ENCODE assay signal across 8 cellular contexts in the genomic region with DNA sequence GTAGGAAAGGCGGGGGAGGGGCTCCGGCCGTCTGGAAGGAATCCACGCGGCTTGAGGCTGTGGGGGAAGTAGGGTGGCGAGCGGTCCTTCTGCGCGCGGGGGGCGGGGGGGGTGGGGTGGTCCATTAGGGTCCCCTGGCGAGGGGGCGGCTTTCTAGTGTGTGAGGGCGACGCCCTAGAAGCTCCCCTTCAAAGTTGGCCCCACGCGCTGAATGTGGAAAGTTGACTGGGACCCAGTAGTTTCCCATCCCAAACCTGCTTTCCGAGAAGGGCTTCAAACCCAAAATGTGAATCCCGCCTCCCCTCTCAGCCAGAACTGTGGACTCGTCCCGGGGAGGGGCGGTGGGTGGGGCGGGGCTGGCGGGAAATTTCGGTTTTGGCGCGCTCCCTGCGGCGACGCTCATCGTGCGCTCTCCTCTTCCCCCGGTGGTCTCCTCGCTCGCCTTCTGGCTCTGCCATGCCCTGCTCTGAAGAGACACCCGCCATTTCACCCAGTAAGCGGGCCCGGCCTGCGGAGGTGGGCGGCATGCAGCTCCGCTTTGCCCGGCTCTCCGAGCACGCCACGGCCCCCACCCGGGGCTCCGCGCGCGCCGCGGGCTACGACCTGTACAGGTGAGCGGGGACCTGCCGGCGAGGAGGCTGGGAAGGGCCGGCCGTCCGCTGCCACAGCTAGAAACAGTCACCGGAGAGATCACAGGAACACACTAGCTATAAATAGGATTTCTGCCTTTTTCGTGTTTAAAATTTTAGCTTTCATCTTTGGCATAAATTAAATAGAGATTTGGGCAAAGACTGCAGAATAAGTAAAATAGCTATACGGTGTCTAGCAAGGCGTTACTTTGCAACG. TPM values are rescaled to one million over a fixed set of nuclear protein-coding genes. Genes with fewer than 3 reads are reported as not detected.
DNase-seq lines count a peak whose midpoint lies in the region; ATAC-seq, FAIRE-seq and TF ChIP-seq lines count a peak whose summit lies in the region.

No MANE protein-coding gene starts in this region.

- peak overlapping the region; percentile 96 for H3K4me2 ChIP-seq in IMR-90 (ENCODE audit: low read depth, low read length)

- H2BK20ac ChIP-seq in IMR-90 (ENCODE audit: low read depth, low read length), result peak overlapping the region; percentile 98

- H2BK120ac ChIP-seq in IMR-90 (ENCODE audit: low read depth, low read length), result peak overlapping the region; percentile 99

- peaks cover 4% of the 10 kb centered on the region for H3K9me1 ChIP-seq in IMR-90 (ENCODE audit: insufficient read depth, low read length)

- peak overlapping the region; percentile 57 to 100 for H4K8ac ChIP-seq in IMR-90 (ENCODE audit: low read depth in 2 of 2, low read length in 2 of 2)

- H3K27ac ChIP-seq in IMR-90 (ENCODE audit: insufficient read depth, low read length), result peak overlapping the region; percentile 90
- peak overlapping the region; percentile 77 to 93 (median 90) for H3K27ac ChIP-seq in pancreas
- H3K27ac ChIP-seq in tibial nerve, result peak overlapping the region; percentile 93 to 99 (median 98)

- H2AFZ ChIP-seq in IMR-90 (replicated peaks; ENCODE audit: low read length, poor library complexity), result peak overlapping the region; percentile 96

- H4K91ac ChIP-seq in IMR-90 (ENCODE audit: insufficient read depth, low read depth, low read length), result peak overlapping the region; percentile 97

- peak overlapping the region; percentile 95 for H2BK5ac ChIP-seq in IMR-90 (ENCODE audit: low read depth, low read length, poor library complexity, severe bottlenecking)

- peaks cover 12% of the 10 kb centered on the region for H3K36me3 ChIP-seq in IMR-90 (ENCODE audit: control insufficient read depth, insufficient read depth, low read length)
- H3K36me3 ChIP-seq in pancreas, result peaks cover 0 to 9% (median 0%) of the 10 kb centered on the region in 3 donors
- H3K36me3 ChIP-seq in tibial nerve, result peaks cover 0 to 32% (median 0%) of the 10 kb centered on the region in 3 donors

- H2AK9ac ChIP-seq in IMR-90 (replicated peaks; ENCODE audit: low read depth, low read length, poor library complexity), result peak overlapping the region; percentile 99

- H3K4ac ChIP-seq in IMR-90 (ENCODE audit: low read depth, low read length), result peak overlapping the region; percentile 99

- no peak for TF ChIP-seq POLR2A in IMR-90 (IDR thresholded peaks at IDR 0.05; ENCODE audit: low read depth, low read length)
- no peak for TF ChIP-seq POLR2A in tibial nerve (IDR thresholded peaks at IDR 0.05)

- peak overlapping the region; percentile 97 for H4K5ac ChIP-seq in IMR-90 (ENCODE audit: low read depth, low read length)

- H3K27me3 ChIP-seq in IMR-90 (ENCODE audit: control insufficient read depth, insufficient read depth, low read length), result no peaks in the 10 kb centered on the region
- no peaks in the 10 kb centered on the region for H3K27me3 ChIP-seq in pancreas
- H3K27me3 ChIP-seq in tibial nerve, result no peaks in the 10 kb centered on the region

- dilution Hi-C loops in IMR-90 (cut with HindIII; ENCODE audit: low sequenced_read_pairs, unreplicated experiment), result no loop called here

- H3K36me3 Mint-ChIP-seq in activated naive CD4-positive, alpha-beta T cell treated with anti-CD3 and anti-CD28 coated beads, Interleukin-2, amount 10 ng/mL, durations not matched to agents 7 days and 5 days, result peaks cover 37% of the 10 kb centered on the region

- peak; percentile 48 for ATAC-seq in GM21529 (IDR thresholded peaks at IDR 0.05; ENCODE audit: unreplicated experiment)
- ATAC-seq in IMR-90 (ENCODE audit: low read depth), result peak; percentile 68
- ATAC-seq in pancreas, result peak; percentile 74 to 84 (median 76)

- peak overlapping the region; percentile 93 for H3K4me3 Mint-ChIP-seq in activated naive CD4-positive, alpha-beta T cell treated with anti-CD3 and anti-CD28 coated beads, Interleukin-2, amount 10 ng/mL, durations not matched to agents 7 days and 5 days

- POLR2A ChIA-PET in IMR-90 (lab: Charles Lee; ENCODE audit: unreplicated experiment), result interaction anchor here (0.6 kb wide), 1 partner anchor 751 kb away, joined by 3 read pairs; no protein-coding TSS in a partner anchor

- H3K9me3 Mint-ChIP-seq in activated naive CD4-positive, alpha-beta T cell treated with anti-CD3 and anti-CD28 coated beads, Interleukin-2, amount 10 ng/mL, durations not matched to agents 7 days and 5 days, result no peaks in the 10 kb centered on the region

- H3K9ac ChIP-seq in IMR-90 (ENCODE audit: low read depth, low read length), result peak overlapping the region; percentile 91

- peaks cover 10% of the 10 kb centered on the region for H4K20me1 ChIP-seq in IMR-90 (ENCODE audit: insufficient read depth, low read length)

- intact Hi-C loops in IMR-90 (cut with micrococcal nuclease), result no loop called here
- intact Hi-C loops in head of caudate nucleus (cut with DNase I), result loop anchor here (10.0 kb wide), 1 partner anchor 617 kb away; a partner anchor contains a TSS
- intact Hi-C loops in pancreas (cut with DNase I), result no loop called here

- peaks cover 3% of the 10 kb centered on the region for H3K4me1 ChIP-seq in IMR-90 (ENCODE audit: control insufficient read depth, insufficient read depth, low read length)
- peaks cover 3 to 10% (median 4%) of the 10 kb centered on the region in 3 donors for H3K4me1 ChIP-seq in pancreas
- peaks cover 0 to 30% (median 10%) of the 10 kb centered on the region in 4 donors for H3K4me1 ChIP-seq in tibial nerve

- H3K9me3 ChIP-seq in IMR-90 (ENCODE audit: control insufficient read depth, insufficient read depth, low read length), result no peaks in the 10 kb centered on the region
- no peaks in the 10 kb centered on the region for H3K9me3 ChIP-seq in pancreas
- no peaks in the 10 kb centered on the region for H3K9me3 ChIP-seq in tibial nerve

- peak overlapping the region; percentile 100 for H3K14ac ChIP-seq in IMR-90 (replicated peaks; ENCODE audit: low read depth, low read length)

- CTCF ChIA-PET in IMR-90 (lab: Yijun Ruan, JAX), result no interaction called here
- CTCF ChIA-PET in activated naive CD4-positive, alpha-beta T cell treated with anti-CD3 and anti-CD28 coated beads, Interleukin-2, amount 10 ng/mL, durations not matched to agents 7 days and 5 days (lab: Charles Lee), result interaction anchor here (2.3 kb wide), 1 partner anchor 24 kb away, joined by 8 read pairs; no protein-coding TSS in a partner anchor

- H3K56ac ChIP-seq in IMR-90 (ENCODE audit: extremely low read depth, insufficient read depth, low read length), result peak overlapping the region; percentile 88

- peaks cover 58% of the 10 kb centered on the region for H3K4me1 Mint-ChIP-seq in activated naive CD4-positive, alpha-beta T cell treated with anti-CD3 and anti-CD28 coated beads, Interleukin-2, amount 10 ng/mL, durations not matched to agents 7 days and 5 days

- FAIRE-seq in pancreas (lab: Jason Lieb, UNC), result no peak

- peak overlapping the region; percentile 99 for H3K27ac Mint-ChIP-seq in activated naive CD4-positive, alpha-beta T cell treated with anti-CD3 and anti-CD28 coated beads, Interleukin-2, amount 10 ng/mL, durations not matched to agents 7 days and 5 days

- peak overlapping the region; percentile 95 for H3K4me3 ChIP-seq in IMR-90 (ENCODE audit: insufficient read depth, low read depth, low read length)
- H3K4me3 ChIP-seq in pancreas, result peak overlapping the region; percentile 82 to 98 (median 90)
- peak overlapping the region; percentile 83 to 95 (median 90) for H3K4me3 ChIP-seq in tibial nerve

- H2BK15ac ChIP-seq in IMR-90 (ENCODE audit: low read depth, low read length), result peak overlapping the region; percentile 27; the same call in 1 of the 3 replicates

- H3K23ac ChIP-seq in IMR-90 (ENCODE audit: low read depth, low read length), result peak overlapping the region; percentile 99

- TF ChIP-seq RAD21 in IMR-90 (IDR thresholded peaks at IDR 0.05; ENCODE audit: low read length), result no peak

- H2AK5ac ChIP-seq in IMR-90 (ENCODE audit: low read depth, low read length), result peak overlapping the region; percentile 26; the same call in 1 of the 2 replicates

- peak overlapping the region; percentile 99 for H3K18ac ChIP-seq in IMR-90 (ENCODE audit: low read depth, low read length)

- WGBS in IMR-90 (ENCODE audit: extremely low coverage in 2 of 2, insufficient read length in 1 of 2), 2 experiments, result 0% methylated on average over 2 of the region's 64 CpGs; no CpG with 5 or more reads in 1 of the 2 experiments
- WGBS in pancreas, 2 donors, result 1 to 2% methylated on average over 55 to 64 of the region's 64 CpGs
- WGBS in tibial nerve, 2 donors, result 0 to 1% methylated on average over 36 to 37 of the region's 64 CpGs

- BruUV-seq in IMR-90 (replicated peaks; lab: Mats Ljungman, UMichigan), result no TSS peak

- peak; percentile 70 for DNase-seq in EL
- DNase-seq in IMR-90, result peak; percentile 42
- peak; percentile 83 for DNase-seq in SIG-M5 treated with dmso at 0.1 percent for 504 hours (lab: John Stamatoyannopoulos, UW; ENCODE audit: unreplicated experiment)
- peak; percentile 77 for DNase-seq in activated naive CD4-positive, alpha-beta T cell treated with anti-CD3 and anti-CD28 coated beads, Interleukin-2, amount 10 ng/mL, durations not matched to agents 7 days and 5 days
- DNase-seq in head of caudate nucleus, result peak; percentile 14 to 88 (median 68)
- DNase-seq in pancreas, result peak; percentile 47 to 81 (median 59)
- peak; percentile 50 to 64 for DNase-seq in tibial nerve (ENCODE audit: low spot score in 2 of 2)

- H3K27me3 Mint-ChIP-seq in activated naive CD4-positive, alpha-beta T cell treated with anti-CD3 and anti-CD28 coated beads, Interleukin-2, amount 10 ng/mL, durations not matched to agents 7 days and 5 days, result no peaks in the 10 kb centered on the region

- peaks cover 6 to 45% of the 10 kb centered on the region in 2 experiments; a peak in 3 of 4 replicates for H3K79me1 ChIP-seq in IMR-90 (ENCODE audit: low read depth in 1 of 2, low read length in 2 of 2)

- no peak for TF ChIP-seq EP300 in tibial nerve (IDR thresholded peaks at IDR 0.05)

- TF ChIP-seq CTCF in IMR-90 (conservative IDR thresholded peaks at IDR 0.05; ENCODE audit: low read depth, low read length) (no peak), pancreas (IDR thresholded peaks at IDR 0.05) (no peak), tibial nerve (IDR thresholded peaks at IDR 0.05) (no peak)

- in situ Hi-C loops in IMR-90 (cut with MboI; ENCODE audit: low sequenced_read_pairs), result no loop called here

TF ChIP-seq in IMR-90, 13 proteins besides CTCF, POLR2A, EP300 and RAD21 (continues in another document):
- TF ChIP-seq RFX5 (IDR thresholded peaks at IDR 0.05; ENCODE audit: low read depth, low read length) (no peak), MAZ (IDR thresholded peaks at IDR 0.05; ENCODE audit: borderline replicate concordance, low read depth, low read length) (no peak; the same call in 1 of the 2 replicates), MAFK (IDR thresholded peaks at IDR 0.05; ENCODE audit: low read depth, low read length) (no peak), SMC3 (IDR thresholded peaks at IDR 0.05; ENCODE audit: low read depth, low read length) (no peak), MXI1 (IDR thresholded peaks at IDR 0.05; ENCODE audit: borderline replicate concordance, low read depth, low read length) (peak; percentile 79)

RNA-seq across cellular contexts. Expression of a gene that starts 0.8 kb away (rescaled TPM):
- total RNA-seq in IMR-90 (2012; rRNA removed) (18.8 and 30.3 TPM in 2 replicates), pancreas (10 to 100 TPM; 23.9 to 47.9 (median 29.8) TPM), tibial nerve (100 to 1,000 TPM in 3 of 4 donors, 10 to 100 TPM in 1; 82.8 to 160 (median 123) TPM)
- polyA plus RNA-seq in IMR-90 (2012; rRNA removed) (36.4 and 39.9 TPM in 2 replicates), pancreas (10 to 100 TPM; 37.8 to 78.8 TPM)
- 39.8 and 45.8 TPM in 2 replicates for polyA plus RNA-seq in IMR-90 (2012; cell fraction: cytosol; rRNA removed)
- 38.6 and 56.4 TPM in 2 replicates for polyA plus RNA-seq in IMR-90 (2012; cell fraction: nucleus; rRNA removed; ENCODE audit: low replicate concordance)

Comparison
In these comparisons a context has a peak if more than half of its experiments do, and no peak if none do; other contexts are left out.
1. Peak in every context shown above with its lines: DNase-seq, ATAC-seq, H3K4me3 ChIP-seq and H3K27ac ChIP-seq.